Comparison of ENCODE assay signal across 1 cellular context in the genomic region with DNA sequence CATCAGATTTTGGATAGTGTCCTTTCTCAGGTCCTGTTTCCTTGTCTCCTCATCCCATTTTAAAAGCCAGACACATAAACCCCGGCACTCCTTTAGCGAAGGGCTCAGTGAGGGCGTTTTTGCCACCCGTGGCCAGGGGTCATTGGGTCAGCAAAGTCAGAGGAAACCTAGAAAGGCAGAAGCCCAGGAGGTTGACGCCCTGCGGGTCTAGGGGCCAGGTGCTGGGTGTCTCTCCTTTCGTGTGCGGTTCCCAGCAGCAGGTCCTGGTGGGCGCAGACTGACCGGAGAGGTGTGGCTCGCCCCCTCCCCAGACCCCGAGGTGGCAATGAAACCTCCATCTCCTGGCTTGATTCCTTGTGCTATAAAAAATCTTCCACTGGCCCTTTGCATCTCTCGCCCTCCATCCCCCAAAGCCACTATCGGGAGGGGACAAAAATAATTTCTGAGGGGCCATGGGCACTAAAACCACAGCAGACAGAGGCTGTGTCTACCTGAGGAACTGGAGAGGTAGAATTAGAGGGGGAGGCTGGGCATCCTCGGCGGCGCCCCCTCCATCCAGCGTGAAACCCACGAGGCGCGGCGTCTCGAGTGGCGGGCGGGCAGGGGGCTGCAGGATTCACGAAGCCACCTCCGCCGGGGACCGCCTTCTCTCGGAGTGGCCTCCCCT.
TF ChIP-seq lines count a peak whose summit lies in the region.

No MANE protein-coding gene starts in this region.

TF ChIP-seq in HepG2, 621 proteins besides CTCF, POLR2A, EP300 and RAD21 (continued from another document and continues in another):
- TF ChIP-seq ZNF264 (CRISPR knock-in tag; IDR thresholded peaks at IDR 0.05) = no peak
- TF ChIP-seq, protein P1, sequence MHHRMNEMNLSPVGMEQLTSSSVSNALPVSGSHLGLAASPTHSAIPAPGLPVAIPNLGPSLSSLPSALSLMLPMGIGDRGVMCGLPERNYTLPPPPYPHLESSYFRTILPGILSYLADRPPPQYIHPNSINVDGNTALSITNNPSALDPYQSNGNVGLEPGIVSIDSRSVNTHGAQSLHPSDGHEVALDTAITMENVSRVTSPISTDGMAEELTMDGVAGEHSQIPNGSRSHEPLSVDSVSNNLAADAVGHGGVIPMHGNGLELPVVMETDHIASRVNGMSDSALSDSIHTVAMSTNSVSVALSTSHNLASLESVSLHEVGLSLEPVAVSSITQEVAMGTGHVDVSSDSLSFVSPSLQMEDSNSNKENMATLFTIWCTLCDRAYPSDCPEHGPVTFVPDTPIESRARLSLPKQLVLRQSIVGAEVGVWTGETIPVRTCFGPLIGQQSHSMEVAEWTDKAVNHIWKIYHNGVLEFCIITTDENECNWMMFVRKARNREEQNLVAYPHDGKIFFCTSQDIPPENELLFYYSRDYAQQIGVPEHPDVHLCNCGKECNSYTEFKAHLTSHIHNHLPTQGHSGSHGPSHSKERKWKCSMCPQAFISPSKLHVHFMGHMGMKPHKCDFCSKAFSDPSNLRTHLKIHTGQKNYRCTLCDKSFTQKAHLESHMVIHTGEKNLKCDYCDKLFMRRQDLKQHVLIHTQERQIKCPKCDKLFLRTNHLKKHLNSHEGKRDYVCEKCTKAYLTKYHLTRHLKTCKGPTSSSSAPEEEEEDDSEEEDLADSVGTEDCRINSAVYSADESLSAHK (CRISPR knock-in tag; IDR thresholded peaks at IDR 0.05; ENCODE audit: borderline replicate concordance) = no peak
- TF ChIP-seq ASH2L (IDR thresholded peaks at IDR 0.05; ENCODE audit: insufficient read length, low read depth, low read length) = peak; percentile 14
- TF ChIP-seq ZNF501 (CRISPR knock-in tag; IDR thresholded peaks at IDR 0.05) = peak; percentile 30; the same call in 1 of the 2 replicates
- TF ChIP-seq, protein P2, sequence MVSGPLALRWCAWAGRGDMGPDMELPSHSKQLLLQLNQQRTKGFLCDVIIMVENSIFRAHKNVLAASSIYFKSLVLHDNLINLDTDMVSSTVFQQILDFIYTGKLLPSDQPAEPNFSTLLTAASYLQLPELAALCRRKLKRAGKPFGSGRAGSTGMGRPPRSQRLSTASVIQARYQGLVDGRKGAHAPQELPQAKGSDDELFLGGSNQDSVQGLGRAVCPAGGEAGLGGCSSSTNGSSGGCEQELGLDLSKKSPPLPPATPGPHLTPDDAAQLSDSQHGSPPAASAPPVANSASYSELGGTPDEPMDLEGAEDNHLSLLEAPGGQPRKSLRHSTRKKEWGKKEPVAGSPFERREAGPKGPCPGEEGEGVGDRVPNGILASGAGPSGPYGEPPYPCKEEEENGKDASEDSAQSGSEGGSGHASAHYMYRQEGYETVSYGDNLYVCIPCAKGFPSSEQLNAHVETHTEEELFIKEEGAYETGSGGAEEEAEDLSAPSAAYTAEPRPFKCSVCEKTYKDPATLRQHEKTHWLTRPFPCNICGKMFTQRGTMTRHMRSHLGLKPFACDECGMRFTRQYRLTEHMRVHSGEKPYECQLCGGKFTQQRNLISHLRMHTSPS (CRISPR knock-in tag; IDR thresholded peaks at IDR 0.05; ENCODE audit: low read depth) = no peak
- TF ChIP-seq SIN3B (IDR thresholded peaks at IDR 0.05; ENCODE audit: low read length) = no peak
- no peak for TF ChIP-seq NR3C1 (CRISPR knock-in tag; IDR thresholded peaks at IDR 0.05)
- TF ChIP-seq ZBTB7A (CRISPR knock-in tag; IDR thresholded peaks at IDR 0.05) = no peak
- no peak; the same call in 1 of the 2 replicates for TF ChIP-seq ZNF232 (CRISPR knock-in tag; IDR thresholded peaks at IDR 0.05; ENCODE audit: borderline replicate concordance)
- TF ChIP-seq ZNF614 (CRISPR knock-in tag; IDR thresholded peaks at IDR 0.05; ENCODE audit: borderline replicate concordance) = no peak
- TF ChIP-seq ESRRA (CRISPR knock-in tag; IDR thresholded peaks at IDR 0.05; ENCODE audit: low read depth) = no peak
- TF ChIP-seq, protein P3, sequence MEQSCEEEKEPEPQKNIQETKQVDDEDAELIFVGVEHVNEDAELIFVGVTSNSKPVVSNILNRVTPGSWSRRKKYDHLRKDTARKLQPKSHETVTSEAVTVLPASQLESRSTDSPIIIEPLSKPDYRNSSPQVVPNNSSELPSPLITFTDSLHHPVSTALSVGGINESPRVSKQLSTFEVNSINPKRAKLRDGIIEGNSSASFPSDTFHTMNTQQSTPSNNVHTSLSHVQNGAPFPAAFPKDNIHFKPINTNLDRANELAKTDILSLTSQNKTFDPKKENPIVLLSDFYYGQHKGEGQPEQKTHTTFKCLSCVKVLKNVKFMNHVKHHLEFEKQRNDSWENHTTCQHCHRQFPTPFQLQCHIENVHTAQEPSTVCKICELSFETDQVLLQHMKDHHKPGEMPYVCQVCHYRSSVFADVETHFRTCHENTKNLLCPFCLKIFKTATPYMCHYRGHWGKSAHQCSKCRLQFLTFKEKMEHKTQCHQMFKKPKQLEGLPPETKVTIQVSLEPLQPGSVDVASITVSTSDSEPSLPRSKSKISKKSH (CRISPR knock-in tag; IDR thresholded peaks at IDR 0.05; ENCODE audit: borderline replicate concordance) = no peak
- no peak for TF ChIP-seq ARNT (IDR thresholded peaks at IDR 0.05)
- TF ChIP-seq CREM (IDR thresholded peaks at IDR 0.05) = no peak
- TF ChIP-seq CREM (CRISPR knock-in tag; IDR thresholded peaks at IDR 0.05) = no peak
- TF ChIP-seq FOSL1 (CRISPR knock-in tag; IDR thresholded peaks at IDR 0.05; ENCODE audit: borderline replicate concordance) = no peak
- TF ChIP-seq THYN1 (CRISPR knock-in tag; IDR thresholded peaks at IDR 0.05; ENCODE audit: borderline replicate concordance, low read depth) = no peak
- peak; percentile 47; the same call in 1 of the 2 replicates for TF ChIP-seq ZNF563 (CRISPR knock-in tag; IDR thresholded peaks at IDR 0.05)
- TF ChIP-seq NCOA2 (CRISPR knock-in tag; IDR thresholded peaks at IDR 0.05) = no peak
- no peak for TF ChIP-seq GZF1 (CRISPR knock-in tag; IDR thresholded peaks at IDR 0.05)
- TF ChIP-seq, protein P4, sequence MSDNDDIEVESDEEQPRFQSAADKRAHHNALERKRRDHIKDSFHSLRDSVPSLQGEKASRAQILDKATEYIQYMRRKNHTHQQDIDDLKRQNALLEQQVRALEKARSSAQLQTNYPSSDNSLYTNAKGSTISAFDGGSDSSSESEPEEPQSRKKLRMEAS (IDR thresholded peaks at IDR 0.05) = peak; percentile 60; the same call in 1 of the 2 replicates
- TF ChIP-seq, protein P5, sequence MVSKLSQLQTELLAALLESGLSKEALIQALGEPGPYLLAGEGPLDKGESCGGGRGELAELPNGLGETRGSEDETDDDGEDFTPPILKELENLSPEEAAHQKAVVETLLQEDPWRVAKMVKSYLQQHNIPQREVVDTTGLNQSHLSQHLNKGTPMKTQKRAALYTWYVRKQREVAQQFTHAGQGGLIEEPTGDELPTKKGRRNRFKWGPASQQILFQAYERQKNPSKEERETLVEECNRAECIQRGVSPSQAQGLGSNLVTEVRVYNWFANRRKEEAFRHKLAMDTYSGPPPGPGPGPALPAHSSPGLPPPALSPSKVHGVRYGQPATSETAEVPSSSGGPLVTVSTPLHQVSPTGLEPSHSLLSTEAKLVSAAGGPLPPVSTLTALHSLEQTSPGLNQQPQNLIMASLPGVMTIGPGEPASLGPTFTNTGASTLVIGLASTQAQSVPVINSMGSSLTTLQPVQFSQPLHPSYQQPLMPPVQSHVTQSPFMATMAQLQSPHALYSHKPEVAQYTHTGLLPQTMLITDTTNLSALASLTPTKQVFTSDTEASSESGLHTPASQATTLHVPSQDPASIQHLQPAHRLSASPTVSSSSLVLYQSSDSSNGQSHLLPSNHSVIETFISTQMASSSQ (IDR thresholded peaks at IDR 0.05; ENCODE audit: low read depth) = no peak
- TF ChIP-seq, protein P5 (CRISPR knock-in tag; IDR thresholded peaks at IDR 0.05; ENCODE audit: borderline replicate concordance) = 0 out of 2 replicates have a peak, but pooled peaks have one; percentile 4
- TF ChIP-seq, protein P6, sequence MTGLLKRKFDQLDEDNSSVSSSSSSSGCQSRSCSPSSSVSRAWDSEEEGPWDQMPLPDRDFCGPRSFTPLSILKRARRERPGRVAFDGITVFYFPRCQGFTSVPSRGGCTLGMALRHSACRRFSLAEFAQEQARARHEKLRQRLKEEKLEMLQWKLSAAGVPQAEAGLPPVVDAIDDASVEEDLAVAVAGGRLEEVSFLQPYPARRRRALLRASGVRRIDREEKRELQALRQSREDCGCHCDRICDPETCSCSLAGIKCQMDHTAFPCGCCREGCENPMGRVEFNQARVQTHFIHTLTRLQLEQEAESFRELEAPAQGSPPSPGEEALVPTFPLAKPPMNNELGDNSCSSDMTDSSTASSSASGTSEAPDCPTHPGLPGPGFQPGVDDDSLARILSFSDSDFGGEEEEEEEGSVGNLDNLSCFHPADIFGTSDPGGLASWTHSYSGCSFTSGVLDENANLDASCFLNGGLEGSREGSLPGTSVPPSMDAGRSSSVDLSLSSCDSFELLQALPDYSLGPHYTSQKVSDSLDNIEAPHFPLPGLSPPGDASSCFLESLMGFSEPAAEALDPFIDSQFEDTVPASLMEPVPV (CRISPR knock-in tag; IDR thresholded peaks at IDR 0.05) = peak; percentile 13; the same call in 1 of the 2 replicates
- TF ChIP-seq, protein P7, sequence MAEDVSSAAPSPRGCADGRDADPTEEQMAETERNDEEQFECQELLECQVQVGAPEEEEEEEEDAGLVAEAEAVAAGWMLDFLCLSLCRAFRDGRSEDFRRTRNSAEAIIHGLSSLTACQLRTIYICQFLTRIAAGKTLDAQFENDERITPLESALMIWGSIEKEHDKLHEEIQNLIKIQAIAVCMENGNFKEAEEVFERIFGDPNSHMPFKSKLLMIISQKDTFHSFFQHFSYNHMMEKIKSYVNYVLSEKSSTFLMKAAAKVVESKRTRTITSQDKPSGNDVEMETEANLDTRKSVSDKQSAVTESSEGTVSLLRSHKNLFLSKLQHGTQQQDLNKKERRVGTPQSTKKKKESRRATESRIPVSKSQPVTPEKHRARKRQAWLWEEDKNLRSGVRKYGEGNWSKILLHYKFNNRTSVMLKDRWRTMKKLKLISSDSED (CRISPR knock-in tag; IDR thresholded peaks at IDR 0.05) = no peak
- TF ChIP-seq ZNF776 (CRISPR knock-in tag; IDR thresholded peaks at IDR 0.05) = no peak
- TF ChIP-seq, protein P8, sequence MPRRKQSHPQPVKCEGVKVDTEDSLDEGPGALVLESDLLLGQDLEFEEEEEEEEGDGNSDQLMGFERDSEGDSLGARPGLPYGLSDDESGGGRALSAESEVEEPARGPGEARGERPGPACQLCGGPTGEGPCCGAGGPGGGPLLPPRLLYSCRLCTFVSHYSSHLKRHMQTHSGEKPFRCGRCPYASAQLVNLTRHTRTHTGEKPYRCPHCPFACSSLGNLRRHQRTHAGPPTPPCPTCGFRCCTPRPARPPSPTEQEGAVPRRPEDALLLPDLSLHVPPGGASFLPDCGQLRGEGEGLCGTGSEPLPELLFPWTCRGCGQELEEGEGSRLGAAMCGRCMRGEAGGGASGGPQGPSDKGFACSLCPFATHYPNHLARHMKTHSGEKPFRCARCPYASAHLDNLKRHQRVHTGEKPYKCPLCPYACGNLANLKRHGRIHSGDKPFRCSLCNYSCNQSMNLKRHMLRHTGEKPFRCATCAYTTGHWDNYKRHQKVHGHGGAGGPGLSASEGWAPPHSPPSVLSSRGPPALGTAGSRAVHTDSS (CRISPR knock-in tag; conservative IDR thresholded peaks at IDR 0.05) = no peak
- TF ChIP-seq, protein P9, sequence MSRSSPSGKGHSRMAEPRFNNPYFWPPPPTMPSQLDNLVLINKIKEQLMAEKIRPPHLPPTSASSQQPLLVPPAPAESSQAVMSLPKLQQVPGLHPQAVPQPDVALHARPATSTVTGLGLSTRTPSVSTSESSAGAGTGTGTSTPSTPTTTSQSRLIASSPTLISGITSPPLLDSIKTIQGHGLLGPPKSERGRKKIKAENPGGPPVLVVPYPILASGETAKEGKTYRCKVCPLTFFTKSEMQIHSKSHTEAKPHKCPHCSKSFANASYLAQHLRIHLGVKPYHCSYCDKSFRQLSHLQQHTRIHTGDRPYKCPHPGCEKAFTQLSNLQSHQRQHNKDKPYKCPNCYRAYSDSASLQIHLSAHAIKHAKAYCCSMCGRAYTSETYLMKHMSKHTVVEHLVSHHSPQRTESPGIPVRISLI (CRISPR knock-in tag; IDR thresholded peaks at IDR 0.05; ENCODE audit: borderline replicate concordance) = no peak
- TF ChIP-seq ZNF678 (CRISPR knock-in tag; IDR thresholded peaks at IDR 0.05) = 0 out of 2 replicates have a peak, but pooled peaks have one; percentile 38
- no peak for TF ChIP-seq KDM5A (IDR thresholded peaks at IDR 0.05; ENCODE audit: borderline replicate concordance, low read length)
- TF ChIP-seq ELF4 (CRISPR knock-in tag; IDR thresholded peaks at IDR 0.05; ENCODE audit: borderline replicate concordance) = no peak
- TF ChIP-seq ZSCAN12 (CRISPR knock-in tag; IDR thresholded peaks at IDR 0.05) = no peak
- no peak for TF ChIP-seq GATAD1 (CRISPR knock-in tag; IDR thresholded peaks at IDR 0.05)
- TF ChIP-seq ZNF878 (CRISPR knock-in tag; IDR thresholded peaks at IDR 0.05) = no peak
- 0 out of 2 replicates have a peak, but pooled peaks have one; percentile 30 for TF ChIP-seq ZNF788 (CRISPR knock-in tag; IDR thresholded peaks at IDR 0.05; ENCODE audit: borderline replicate concordance)
- no peak for TF ChIP-seq ZNF792 (CRISPR knock-in tag; IDR thresholded peaks at IDR 0.05)
- no peak for TF ChIP-seq RBM22 (optimal IDR thresholded peaks at IDR 0.05; ENCODE audit: low read length)
- no peak for TF ChIP-seq TP53 (CRISPR knock-in tag; conservative IDR thresholded peaks at IDR 0.05)
- TF ChIP-seq MAFK (conservative IDR thresholded peaks at IDR 0.05 in 1 of 2, IDR thresholded peaks at IDR 0.05 in 1 of 2; ENCODE audit: low read length in 2 of 2) = no peak
- TF ChIP-seq MLLT10 (CRISPR knock-in tag; IDR thresholded peaks at IDR 0.05) = no peak
- no peak for TF ChIP-seq SRF (IDR thresholded peaks at IDR 0.05; ENCODE audit: low read depth, low read length)
- TF ChIP-seq POLR2AphosphoS2 (IDR thresholded peaks at IDR 0.05; ENCODE audit: low read depth, low read length) = no peak
- TF ChIP-seq ZNF441 (CRISPR knock-in tag; IDR thresholded peaks at IDR 0.05; ENCODE audit: borderline replicate concordance) = no peak
- no peak for TF ChIP-seq ZNF460 (CRISPR knock-in tag; IDR thresholded peaks at IDR 0.05; ENCODE audit: borderline replicate concordance)
- TF ChIP-seq ZSCAN22 (CRISPR knock-in tag; IDR thresholded peaks at IDR 0.05) = no peak
- no peak for TF ChIP-seq RFX3 (CRISPR knock-in tag; IDR thresholded peaks at IDR 0.05)
- TF ChIP-seq NFYB (CRISPR knock-in tag; IDR thresholded peaks at IDR 0.05) = no peak
- no peak for TF ChIP-seq ZMYM4 (CRISPR knock-in tag; IDR thresholded peaks at IDR 0.05)
- TF ChIP-seq AGO1 (IDR thresholded peaks at IDR 0.05; ENCODE audit: low read depth, low read length, poor library complexity, severe bottlenecking) = no peak
- TF ChIP-seq HOXA7 (CRISPR knock-in tag; IDR thresholded peaks at IDR 0.05) = no peak
- no peak for TF ChIP-seq ZNF619 (CRISPR knock-in tag; IDR thresholded peaks at IDR 0.05)
- TF ChIP-seq ZNF446 (CRISPR knock-in tag; IDR thresholded peaks at IDR 0.05) = no peak
- TF ChIP-seq ZBTB20 (CRISPR knock-in tag; IDR thresholded peaks at IDR 0.05; ENCODE audit: borderline replicate concordance, low read depth) = no peak
